Comparison of ENCODE assay signal across 10 cellular contexts in the genomic region with DNA sequence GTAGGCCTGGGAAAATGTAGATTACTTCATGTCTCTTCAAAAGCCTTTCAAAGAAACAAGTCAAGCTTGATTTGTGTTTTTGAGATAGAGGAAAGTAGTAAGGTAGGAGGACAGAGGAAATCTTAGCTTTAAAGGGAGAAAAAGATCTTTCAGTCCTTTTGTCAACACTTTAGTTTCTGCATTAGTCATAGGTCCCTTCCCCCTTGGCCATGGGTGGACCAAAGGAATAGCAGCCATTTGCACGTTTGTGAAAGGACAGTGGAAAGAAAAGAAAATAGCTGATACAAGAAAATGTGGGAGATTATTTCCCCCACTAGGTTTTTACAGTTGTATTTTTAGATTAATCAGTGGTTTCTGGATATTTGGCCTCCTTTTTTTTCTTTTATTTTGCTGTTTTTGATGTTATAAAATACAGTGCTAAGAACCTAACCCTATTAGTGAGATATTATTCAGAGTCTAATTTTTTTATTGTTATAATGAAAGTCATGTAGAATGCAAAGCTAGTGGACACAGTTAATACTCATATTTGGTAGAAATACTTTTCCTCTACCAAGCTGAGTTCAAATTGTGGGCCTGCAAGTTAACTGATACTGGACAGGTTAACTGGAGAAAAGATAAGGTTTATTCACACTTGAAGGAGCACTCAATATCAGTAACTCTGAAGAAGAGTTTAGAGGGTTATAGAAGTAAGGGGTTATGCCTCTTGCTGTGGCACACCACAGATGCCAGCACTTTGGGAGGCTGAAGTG.
A peak's percentile ranks its signal among the peaks of the same experiment; 100 is the strongest.
DNase-seq lines count a peak whose midpoint lies in the region; ATAC-seq and TF ChIP-seq lines count a peak whose summit lies in the region.
"Had no signal": no experiment of that assay in that cellular context is flagged by ENCODE, and none has a peak within 500 bp of the region (broad histone marks: within the 10 kb centered on the region; RNA-seq: fewer than 3 reads in every experiment).

No MANE protein-coding gene starts in this region.

- intact Hi-C loops in activated CD4-positive, alpha-beta memory T cell treated with anti-CD3 and anti-CD28 coated beads for 36 hours (cut with micrococcal nuclease): loop anchor here (5.0 to 10.0 kb wide), 3 partner anchors 218 to 426 kb away; partner anchors contain the start of gene PAX5
- intact Hi-C loops in left lung (cut with DNase I): no loop called here

- H3K36me3 Mint-ChIP-seq in HFFc6 (ENCODE audit: low read depth) (no peaks in the 10 kb centered on the region), type B pancreatic cell (peaks cover 8% of the 10 kb centered on the region)
- H3K36me3 Mint-ChIP-seq in activated CD4-positive, alpha-beta memory T cell treated with anti-CD3 and anti-CD28 coated beads for 36 hours: peaks cover 19% of the 10 kb centered on the region

- H3K9me3 Mint-ChIP-seq in HFFc6: no peaks in the 10 kb centered on the region
- no peaks in the 10 kb centered on the region for H3K9me3 Mint-ChIP-seq in activated CD4-positive, alpha-beta memory T cell treated with anti-CD3 and anti-CD28 coated beads for 36 hours
- H3K9me3 Mint-ChIP-seq in type B pancreatic cell: no peaks in the 10 kb centered on the region

- peaks cover 57% of the 10 kb centered on the region for H3F3A ChIP-seq in DOHH2 (ENCODE audit: control insufficient read depth, insufficient read depth)

- no peaks in the 10 kb centered on the region for H3K9me2 ChIP-seq in DOHH2 (replicated peaks; ENCODE audit: control insufficient read depth, low read length)

- H3K4me1 Mint-ChIP-seq in HFFc6 (ENCODE audit: low read depth) (peaks cover 11% of the 10 kb centered on the region), type B pancreatic cell (ENCODE audit: unreplicated experiment) (no peaks in the 10 kb centered on the region)
- peaks cover 46% of the 10 kb centered on the region for H3K4me1 Mint-ChIP-seq in activated CD4-positive, alpha-beta memory T cell treated with anti-CD3 and anti-CD28 coated beads for 36 hours (ENCODE audit: low read depth)

- no peaks in the 10 kb centered on the region; the same call in 1 of the 2 replicates for H3K27me3 Mint-ChIP-seq in HFFc6 (ENCODE audit: insufficient read depth)
- H3K27me3 Mint-ChIP-seq in activated CD4-positive, alpha-beta memory T cell treated with anti-CD3 and anti-CD28 coated beads for 36 hours: no peaks in the 10 kb centered on the region
- H3K27me3 Mint-ChIP-seq in type B pancreatic cell: no peaks in the 10 kb centered on the region

- H3K4me2 ChIP-seq in DOHH2 (ENCODE audit: low read length): peak overlapping the region; percentile 83

- H3K4me3 Mint-ChIP-seq in HFFc6 (no peak overlapping the region), type B pancreatic cell (no peak overlapping the region)
- no peak overlapping the region for H3K4me3 Mint-ChIP-seq in activated CD4-positive, alpha-beta memory T cell treated with anti-CD3 and anti-CD28 coated beads for 36 hours

- H4K20me1 ChIP-seq in DOHH2 (ENCODE audit: control insufficient read depth, insufficient read depth, low read depth, low read length): no peaks in the 10 kb centered on the region

- H3K27me3 ChIP-seq in DOHH2 (ENCODE audit: control insufficient read depth, low read length): no peaks in the 10 kb centered on the region
- H3K27me3 ChIP-seq in left lung: no peaks in the 10 kb centered on the region
- H3K27me3 ChIP-seq: sigmoid colon had no signal

- H3K4me3 ChIP-seq in DOHH2 (ENCODE audit: low read length) (peak overlapping the region; percentile 65), left lung (no peak overlapping the region)
- H3K4me3 ChIP-seq: sigmoid colon had no signal

- H3K27ac ChIP-seq in DOHH2 (ENCODE audit: low read depth, low read length) (peak overlapping the region; percentile 99), left lung (no peak overlapping the region)
- H3K27ac ChIP-seq: sigmoid colon had no signal

- POLR2A ChIA-PET in activated CD4-positive, alpha-beta memory T cell treated with anti-CD3 and anti-CD28 coated beads for 36 hours (lab: Charles Lee): no interaction called here

- CTCF ChIA-PET in activated CD4-positive, alpha-beta memory T cell treated with anti-CD3 and anti-CD28 coated beads for 36 hours (lab: Charles Lee): interaction anchor here (1.3 to 1.8 kb wide), 4 partner anchors 89 to 428 kb away, joined by 3 to 7 read pairs (median 5); no protein-coding TSS in a partner anchor

- peaks cover 86% of the 10 kb centered on the region for H3K79me2 ChIP-seq in DOHH2 (ENCODE audit: control insufficient read depth, low read length)

- peaks cover 76% of the 10 kb centered on the region for H3K36me3 ChIP-seq in DOHH2 (ENCODE audit: control insufficient read depth, low read length)
- peaks cover 0 to 13% of the 10 kb centered on the region in 2 donors for H3K36me3 ChIP-seq in left lung

- TF ChIP-seq CTCF in DOHH2 (IDR thresholded peaks at IDR 0.05; ENCODE audit: low read depth, low read length, poor library complexity, severe bottlenecking) (no peak), HFFc6 (IDR thresholded peaks at IDR 0.05) (no peak), left lung (IDR thresholded peaks at IDR 0.05) (no peak), type B pancreatic cell (conservative IDR thresholded peaks at IDR 0.05) (no peak)

- peak overlapping the region; percentile 53 for H3K27ac Mint-ChIP-seq in HFFc6
- peak overlapping the region; percentile 80 for H3K27ac Mint-ChIP-seq in activated CD4-positive, alpha-beta memory T cell treated with anti-CD3 and anti-CD28 coated beads for 36 hours
- H3K27ac Mint-ChIP-seq in type B pancreatic cell: no peak overlapping the region

- H3K9me3 ChIP-seq in DOHH2 (ENCODE audit: control insufficient read depth, insufficient read depth, low read length) (no peaks in the 10 kb centered on the region), left lung (no peaks in the 10 kb centered on the region)
- H3K9me3 ChIP-seq: sigmoid colon had no signal

- peak; percentile 32 for ATAC-seq in left lung

- H3K4me1 ChIP-seq in DOHH2 (ENCODE audit: control insufficient read depth, low read length) (peaks cover 99% of the 10 kb centered on the region), left lung (no peaks in the 10 kb centered on the region)
- H3K4me1 ChIP-seq: sigmoid colon had no signal

- DNase-seq in HFFc6 (no peak), left lung (no peak), NCI-H1048 (lab: John Stamatoyannopoulos, UW) (no peak), type B pancreatic cell (ENCODE audit: extremely low spot score, unreplicated experiment) (no peak), C1 segment of cervical spinal cord (lab: John Stamatoyannopoulos, UW) (no peak)
- DNase-seq in activated CD4-positive, alpha-beta memory T cell treated with anti-CD3 and anti-CD28 coated beads for 36 hours: peak; percentile 16
- no peak for DNase-seq in stimulated activated CD8-positive, alpha-beta memory T cell treated with anti-CD3 and anti-CD28 coated beads, Interleukin-4, amount 100 ng/mL, for 48 hours
- DNase-seq: NCI-H774, sigmoid colon had no signal
